In genomic region chr1:23020731-23021130, GRCh38 we compare ENCODE assay signal across 8 cellular contexts. TPM values are rescaled to one million over a fixed set of nuclear protein-coding genes. Genes with fewer than 3 reads are reported as not detected.
DNase-seq lines count a peak whose midpoint lies in the region; ATAC-seq, FAIRE-seq and TF ChIP-seq lines count a peak whose summit lies in the region.

No MANE protein-coding gene starts in this region.

- H3K4me3 ChIP-seq in prostate gland = peak overlapping the region; percentile 92 to 95

- no peak for TF ChIP-seq POLR2A in prostate gland (IDR thresholded peaks at IDR 0.05)

- ATAC-seq in GM21526 (IDR thresholded peaks at IDR 0.05; ENCODE audit: low FRiP score, unreplicated experiment) = no peak

- TF ChIP-seq CTCF in endothelial cell (IDR thresholded peaks at IDR 0.05; ENCODE audit: unreplicated experiment) (no peak), prostate gland (IDR thresholded peaks at IDR 0.05) (no peak)

- H3K36me3 ChIP-seq in ES-I3 (ENCODE audit: insufficient read depth, low read length) (peaks cover 2% of the 10 kb centered on the region; the same call in 1 of the 2 replicates), prostate gland (no peaks in the 10 kb centered on the region)

- no peaks in the 10 kb centered on the region for H3K27me3 ChIP-seq in prostate gland (replicated peaks; ENCODE audit: insufficient read depth)

- no peak for FAIRE-seq in HTR-8/SVneo (lab: Jason Lieb, UNC)

- peak overlapping the region; percentile 99 for H3K4me3 Mint-ChIP-seq in endothelial cell (ENCODE audit: unreplicated experiment)

- intact Hi-C loops in prostate gland (cut with DNase I) = no loop called here

- H3K27me3 Mint-ChIP-seq in endothelial cell (ENCODE audit: unreplicated experiment) = peaks cover 8% of the 10 kb centered on the region

- H3K9ac ChIP-seq in ES-I3 (ENCODE audit: low read depth, low read length) = peak overlapping the region; percentile 84

- H3K4me1 Mint-ChIP-seq in endothelial cell (ENCODE audit: unreplicated experiment) = peaks cover 20% of the 10 kb centered on the region

- peak overlapping the region in 1 of 2 donors; percentile 88 for H3K27ac ChIP-seq in prostate gland

- H3K9me3 ChIP-seq in ES-I3 (ENCODE audit: control insufficient read depth, insufficient read depth, low read length) (peaks cover 3% of the 10 kb centered on the region; the same call in 1 of the 2 replicates), prostate gland (no peaks in the 10 kb centered on the region)

- DNase-seq in NCI-H82 treated with DMSO at 0.1 percent for 48 hours (lab: John Stamatoyannopoulos, UW; ENCODE audit: unreplicated experiment) = peak; percentile 23
- no peak for DNase-seq in endothelial cell (ENCODE audit: low spot score)
- DNase-seq in prostate gland (ENCODE audit: low spot score) = no peak
- DNase-seq in SKM-1 (lab: John Stamatoyannopoulos, UW; ENCODE audit: unreplicated experiment) = no peak
- DNase-seq in activated gamma-delta T cell treated with Interleukin-2 at 50 U/mL for 16 hours = no peak
- no peak for DNase-seq in HTR-8/SVneo (ENCODE audit: insufficient read length, low spot score)

- no peak overlapping the region for H3K27ac Mint-ChIP-seq in endothelial cell (ENCODE audit: unreplicated experiment)

- 60% methylated on average over 3 of the region's 3 CpGs for WGBS in prostate gland

- no peaks in the 10 kb centered on the region for H3K9me3 Mint-ChIP-seq in endothelial cell (ENCODE audit: unreplicated experiment)

- peaks cover 8% of the 10 kb centered on the region for H3K36me3 Mint-ChIP-seq in endothelial cell (ENCODE audit: low read depth, unreplicated experiment)

- H3K4me1 ChIP-seq in ES-I3 (ENCODE audit: insufficient read depth, low read length) (no peaks in the 10 kb centered on the region), prostate gland (replicated peaks) (no peaks in the 10 kb centered on the region)

RNA-seq across cellular contexts. Expression of gene KDM1A, which starts 1.5 kb away (rescaled TPM):
- total RNA-seq in endothelial cell (ENCODE audit: unreplicated experiment) = 105 TPM
- total RNA-seq in prostate gland = 10 to 100 TPM; 75.1 to 94.5 TPM

RNA-seq across cellular contexts. Expression of gene TEX46, which starts 5.1 kb away (rescaled TPM):
- total RNA-seq in endothelial cell (ENCODE audit: unreplicated experiment) (not detected), prostate gland (not detected)

RNA-seq across cellular contexts. Expression of gene LACTBL1, which starts 48.1 kb away (rescaled TPM):
- total RNA-seq in endothelial cell (ENCODE audit: unreplicated experiment) (not detected), prostate gland (not detected)
